In the genomic region with DNA sequence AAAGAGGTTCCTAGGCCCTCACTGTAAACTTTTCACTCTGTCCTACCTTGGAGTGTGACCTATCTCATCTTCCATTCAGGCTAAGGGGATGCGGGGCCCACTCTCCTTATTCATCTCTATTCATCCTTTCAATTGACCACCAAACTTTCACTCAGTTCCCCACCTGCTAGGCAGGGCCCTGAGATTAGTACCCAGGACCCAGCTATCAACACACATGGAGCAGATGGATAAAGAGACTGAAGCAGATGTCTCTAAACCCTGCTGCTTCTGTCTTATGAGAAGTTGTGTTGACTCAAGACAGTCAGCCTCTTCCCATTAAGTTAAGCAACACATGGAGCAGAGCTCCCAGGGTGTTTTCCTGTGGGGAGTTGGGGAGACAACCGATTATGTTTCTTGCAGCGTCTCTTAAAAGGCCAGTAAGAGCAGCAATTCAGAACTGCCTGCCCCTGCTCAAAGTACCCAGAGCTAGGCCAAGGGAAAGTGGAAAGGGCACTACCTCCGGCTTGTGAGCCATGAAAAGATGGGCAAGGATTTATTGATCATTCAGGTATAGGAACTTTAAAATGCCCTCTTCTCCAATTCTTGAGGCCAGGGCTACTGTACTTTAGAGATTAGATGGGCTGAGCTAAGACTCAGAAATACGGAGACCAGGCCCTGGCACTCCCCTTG, we compare ENCODE assay signal across 21 cellular contexts.
"Had no signal": no experiment of that assay in that cellular context is flagged by ENCODE, and none has a peak within 500 bp of the region (broad histone marks: within the 10 kb centered on the region; RNA-seq: fewer than 3 reads in every experiment).

No MANE protein-coding gene starts in this region.

- ATAC-seq: naive thymus-derived CD8-positive, alpha-beta T cell; natural killer cell treated with Interleukin-12 subunit alpha and Interleukin-12 subunit beta and Interleukin-15 and Interleukin-18, amount 100 ng/mL, for 72 hours; psoas muscle; right cardiac atrium; right lobe of liver; stimulated activated effector memory CD8-positive, alpha-beta T cell treated with anti-CD3 and anti-CD28 coated beads, Interleukin-12 subunit alpha, Interleukin-12 subunit beta, amount 100 ng/mL, for 72 hours; stimulated activated naive B cell treated with anti-CD40 and anti-IgM and Interleukin-4, amounts not matched to agents 10 μg/mL and 1 μg/mL and 100 μg/mL, for 72 hours had no signal

- DNase-seq: naive thymus-derived CD8-positive, alpha-beta T cell; occipital lobe; ovary; posterior cingulate gyrus; psoas muscle; right cardiac atrium; right lobe of liver; sigmoid colon; small intestine; stimulated activated CD4-positive, alpha-beta T cell treated with anti-CD3 and anti-CD28 coated beads, Interleukin-15, amount 100 ng/mL, for 24 hours; stimulated activated CD4-positive, alpha-beta T cell treated with anti-CD3 and anti-CD28 coated beads, Interleukin-2, amount 100 ng/mL, for 24 hours; stimulated activated CD4-positive, alpha-beta T cell treated with anti-CD3 and anti-CD28 coated beads, Interleukin-2, amount 100 ng/mL, for 48 hours; stimulated activated CD4-positive, alpha-beta T cell treated with anti-CD3 and anti-CD28 coated beads, Interleukin-4, amount 100 ng/mL, for 24 hours; stimulated activated naive B cell treated with anti-CD40 and anti-IgM and Interleukin-4, amounts not matched to agents 10 μg/mL and 1 μg/mL and 100 μg/mL, for 72 hours; stimulated activated naive CD4-positive, alpha-beta T cell treated with Interleukin-2 at 50 U/mL for 16 hours; stomach; thyroid gland; trophoblast cell; upper lobe of left lung had no signal
